Comparison of ENCODE assay signal across 11 cellular contexts in genomic region chr7:73770860-73771665, GRCh38. TPM values are rescaled to one million over a fixed set of nuclear protein-coding genes. Genes with fewer than 3 reads are reported as not detected.
DNase-seq lines count a peak whose midpoint lies in the region; ATAC-seq, FAIRE-seq and TF ChIP-seq lines count a peak whose summit lies in the region.
"Had no signal": no experiment of that assay in that cellular context is flagged by ENCODE, and none has a peak within 500 bp of the region (broad histone marks: within the 10 kb centered on the region; RNA-seq: fewer than 3 reads in every experiment).

No MANE protein-coding gene starts in this region.

- DNase-seq in NCI-H1694 (lab: John Stamatoyannopoulos, UW), result peak; percentile 7
- DNase-seq in NCI-H1694 treated with DMSO at 0.1 percent for 48 hours (lab: John Stamatoyannopoulos, UW), result no peak
- no peak for DNase-seq in activated naive CD8-positive, alpha-beta T cell treated with anti-CD3 and anti-CD28 coated beads, Interleukin-2, amount 50 U/mL, for 24 hours
- DNase-seq in right lobe of liver, result peak in 1 of 3 donors; percentile 19
- no peak for DNase-seq in stomach
- DNase-seq in GM12892 (ENCODE audit: insufficient read length), result no peak
- no peak for DNase-seq in epidermal melanocyte (ENCODE audit: insufficient read length, low spot score)
- DNase-seq: GDM1 had no signal

- no peaks in the 10 kb centered on the region for H3K9me3 Mint-ChIP-seq in activated naive CD8-positive, alpha-beta T cell treated with anti-CD3 and anti-CD28 coated beads, Interleukin-2, amount 50 U/mL, for 24 hours
- H3K9me3 Mint-ChIP-seq: activated CD4-positive, alpha-beta memory T cell treated with anti-CD3 and anti-CD28 coated beads for 36 hours had no signal

- 57% methylated on average over 14 of the region's 17 CpGs for WGBS in right lobe of liver (ENCODE audit: insufficient coverage, low coverage, low lambda C conversion rate, missing lambda C conversion rate)
- 57 to 66% (median 61%) methylated on average over 17 of the region's 17 CpGs for WGBS in stomach, 5 donors

- TF ChIP-seq EP300 in stomach (IDR thresholded peaks at IDR 0.05), result no peak

- H3K27me3 Mint-ChIP-seq in activated naive CD8-positive, alpha-beta T cell treated with anti-CD3 and anti-CD28 coated beads, Interleukin-2, amount 50 U/mL, for 24 hours, result peaks cover 52% of the 10 kb centered on the region

- H3K36me3 Mint-ChIP-seq in activated naive CD8-positive, alpha-beta T cell treated with anti-CD3 and anti-CD28 coated beads, Interleukin-2, amount 50 U/mL, for 24 hours (ENCODE audit: low read depth), result no peaks in the 10 kb centered on the region
- H3K36me3 Mint-ChIP-seq: activated CD4-positive, alpha-beta memory T cell treated with anti-CD3 and anti-CD28 coated beads for 36 hours had no signal

- H3K4me1 ChIP-seq in right lobe of liver (peaks cover 0 to 35% (median 12%) of the 10 kb centered on the region in 4 donors), stomach (peaks cover 9 to 25% (median 21%) of the 10 kb centered on the region in 4 donors)

- peaks cover 4% of the 10 kb centered on the region for H3K4me1 Mint-ChIP-seq in activated naive CD8-positive, alpha-beta T cell treated with anti-CD3 and anti-CD28 coated beads, Interleukin-2, amount 50 U/mL, for 24 hours

- peak overlapping the region; percentile 21 for H3K4me3 Mint-ChIP-seq in activated naive CD8-positive, alpha-beta T cell treated with anti-CD3 and anti-CD28 coated beads, Interleukin-2, amount 50 U/mL, for 24 hours
- H3K4me3 Mint-ChIP-seq: activated CD4-positive, alpha-beta memory T cell treated with anti-CD3 and anti-CD28 coated beads for 36 hours had no signal

- intact Hi-C loops in right lobe of liver (cut with DNase I), result no loop called here
- intact Hi-C loops in stomach (cut with DNase I; ENCODE audit: low total_unique reads), result no loop called here

- H3K27me3 ChIP-seq in right lobe of liver (no peaks in the 10 kb centered on the region), stomach (peaks cover 21 to 87% (median 41%) of the 10 kb centered on the region in 3 donors)

- H3K36me3 ChIP-seq in right lobe of liver (no peaks in the 10 kb centered on the region), stomach (no peaks in the 10 kb centered on the region)

- H3K4me3 ChIP-seq in right lobe of liver (peak overlapping the region; percentile 43 to 66 (median 60)), stomach (peak overlapping the region in 3 of 4 donors; percentile 32 to 52 (median 40))

- no peak for ATAC-seq in activated naive CD8-positive, alpha-beta T cell treated with anti-CD3 and anti-CD28 coated beads, Interleukin-2, amount 50 U/mL, for 24 hours
- ATAC-seq in right lobe of liver (no peak), GM21360 (IDR thresholded peaks at IDR 0.05; ENCODE audit: unreplicated experiment) (no peak)

- peak overlapping the region in 2 of 3 donors; percentile 78 to 82 for H3K27ac ChIP-seq in right lobe of liver
- H3K27ac ChIP-seq in stomach, result no peak overlapping the region

- H3K27ac Mint-ChIP-seq in activated naive CD8-positive, alpha-beta T cell treated with anti-CD3 and anti-CD28 coated beads, Interleukin-2, amount 50 U/mL, for 24 hours, result no peak overlapping the region
- H3K27ac Mint-ChIP-seq: activated CD4-positive, alpha-beta memory T cell treated with anti-CD3 and anti-CD28 coated beads for 36 hours had no signal

- FAIRE-seq in GM12892 (lab: Jason Lieb, UNC), result no peak

- H3K9me3 ChIP-seq in right lobe of liver (no peaks in the 10 kb centered on the region), stomach (no peaks in the 10 kb centered on the region)

- TF ChIP-seq CTCF in right lobe of liver (IDR thresholded peaks at IDR 0.05) (no peak), stomach (IDR thresholded peaks at IDR 0.05) (no peak)

- TF ChIP-seq POLR2A in right lobe of liver (IDR thresholded peaks at IDR 0.05) (no peak), stomach (IDR thresholded peaks at IDR 0.05) (no peak), GM12892 (IDR thresholded peaks at IDR 0.05; ENCODE audit: low read depth, low read length) (no peak)

RNA-seq across cellular contexts. Expression of gene CLDN3, which starts 1.0 kb away (rescaled TPM):
- 10 to 100 TPM; 16.1 to 37.3 (median 19.9) TPM for total RNA-seq in right lobe of liver
- total RNA-seq in stomach, result 1,000 to 10,000 TPM in 1 of 5 donors, 1 to 10 TPM in 2, under 1 TPM in 1, not detected in 1; 0.45 to 1,550 (median 2.2) TPM
- polyA plus RNA-seq in stomach, result 1 to 10 TPM in 1 of 3 donors, under 1 TPM in 1, not detected in 1; 0.62 to 1.4 TPM
- not detected for polyA plus RNA-seq in GM12892 (2012; ENCODE audit: missing spikeins)
- total RNA-seq: A172; activated CD4-positive, alpha-beta memory T cell treated with anti-CD3 and anti-CD28 coated beads for 36 hours had no signal

RNA-seq across cellular contexts. Expression of gene ABHD11, which starts 32.5 kb away (rescaled TPM):
- total RNA-seq in right lobe of liver (1 to 10 TPM; 5.6 to 8.4 (median 7.0) TPM), stomach (100 to 1,000 TPM in 1 of 5 donors, 10 to 100 TPM in 4; 11.6 to 112 (median 13.8) TPM)
- polyA plus RNA-seq in stomach, result 10 to 100 TPM; 19.5 to 27.2 (median 22.9) TPM
- polyA plus RNA-seq in GM12892 (2012; ENCODE audit: missing spikeins), result 8.5 TPM

RNA-seq across cellular contexts. Expression of gene STX1A, which starts 51.6 kb away (rescaled TPM):
- total RNA-seq in right lobe of liver, result 1 to 10 TPM; 1.4 to 2.8 (median 1.9) TPM
- total RNA-seq in stomach, result 10 to 100 TPM in 2 of 5 donors, 1 to 10 TPM in 2, not detected in 1; 3.9 to 57.2 (median 11.6) TPM
- polyA plus RNA-seq in stomach, result 1 to 10 TPM; 1.1 to 8.1 (median 4.2) TPM
- 2.4 TPM for polyA plus RNA-seq in GM12892 (2012; ENCODE audit: missing spikeins)

RNA-seq across cellular contexts. Expression of gene CLDN4, which starts 59.7 kb away (rescaled TPM):
- total RNA-seq in right lobe of liver, result 1 to 10 TPM in 5 of 6 experiments, under 1 TPM in 1; 0.56 to 3.9 (median 1.3) TPM
- total RNA-seq in stomach, result 100 to 1,000 TPM in 1 of 5 donors, 10 to 100 TPM in 3, not detected in 1; 15.6 to 523 (median 17.3) TPM
- 10 to 100 TPM in 2 of 3 donors, 1 to 10 TPM in 1; 2.4 to 51.2 (median 36.1) TPM for polyA plus RNA-seq in stomach
- polyA plus RNA-seq in GM12892 (2012; ENCODE audit: missing spikeins), result not detected

Comparison
In these comparisons a context has a peak if more than half of its experiments do, and no peak if none do; other contexts are left out.
1. H3K27ac ChIP-seq: peak in right lobe of liver (2 of 3); none in stomach (0 of 5).